31 cellular contexts compared by ENCODE assay signal in the genomic region with DNA sequence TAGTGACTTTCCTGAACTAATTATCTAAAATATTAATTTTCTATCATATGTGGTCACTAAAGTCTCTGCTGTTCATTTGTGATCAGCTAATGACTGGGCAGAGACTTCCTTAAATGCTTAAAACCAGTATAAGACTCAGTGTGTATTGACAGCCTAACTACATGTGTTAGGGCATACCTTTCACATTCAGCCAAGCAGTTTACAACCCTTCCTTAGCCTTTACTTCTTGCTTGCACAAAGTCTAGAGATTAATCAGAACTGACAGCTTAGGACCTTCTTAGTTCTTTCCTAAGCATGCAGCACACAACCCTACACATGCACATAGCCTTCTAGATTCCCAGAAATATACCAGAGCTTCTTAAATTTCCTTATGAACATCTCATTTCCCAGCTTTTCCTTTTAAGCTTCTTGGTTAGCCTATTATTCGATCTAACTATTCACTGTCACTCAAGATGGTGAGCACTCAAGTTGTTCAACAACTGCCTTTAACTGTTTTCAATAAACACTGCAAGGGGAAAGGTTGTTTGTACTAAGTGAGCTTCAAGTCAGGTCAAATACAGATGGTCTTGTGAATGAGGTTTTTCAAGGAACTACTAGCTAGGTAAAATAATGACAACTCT. TPM values are rescaled to one million over a fixed set of nuclear protein-coding genes. Genes with fewer than 3 reads are reported as not detected.
DNase-seq lines count a peak whose midpoint lies in the region; TF ChIP-seq lines count a peak whose summit lies in the region.
"Had no signal": no experiment of that assay in that cellular context is flagged by ENCODE, and none has a peak within 500 bp of the region (broad histone marks: within the 10 kb centered on the region; RNA-seq: fewer than 3 reads in every experiment).

No MANE protein-coding gene starts in this region.

- TF ChIP-seq CTCF in VCaP (conservative IDR thresholded peaks at IDR 0.05) (no peak), neural progenitor cell (IDR thresholded peaks at IDR 0.05) (no peak), Caco-2 (IDR thresholded peaks at IDR 0.05; ENCODE audit: insufficient read depth in 1 of 2, low read depth in 1 of 2, low read length in 1 of 2, severe bottlenecking in 1 of 2, unreplicated experiment in 1 of 2) (no peak)

- H3K4me1 Mint-ChIP-seq in neural progenitor cell (no peaks in the 10 kb centered on the region), Caco-2 (ENCODE audit: low read depth, unreplicated experiment) (no peaks in the 10 kb centered on the region)
- H3K4me1 Mint-ChIP-seq: H9 had no signal

- no peak overlapping the region for H3K4me2 ChIP-seq in neural progenitor cell
- H3K4me2 ChIP-seq: KMS-11 had no signal

- H3K36me3 ChIP-seq in neural progenitor cell (no peaks in the 10 kb centered on the region), Caco-2 (ENCODE audit: control insufficient read depth, insufficient read depth, low read length) (no peaks in the 10 kb centered on the region)
- H3K36me3 ChIP-seq: right lobe of liver had no signal

- H3K27ac ChIP-seq in VCaP, result peak overlapping the region; percentile 74
- peak overlapping the region; percentile 39 for H3K27ac ChIP-seq in neural progenitor cell
- H3K27ac ChIP-seq: HL-60, KMS-11, right lobe of liver had no signal

- H3K27me3 ChIP-seq in neural progenitor cell (no peaks in the 10 kb centered on the region), Caco-2 (replicated peaks; ENCODE audit: control insufficient read depth, insufficient read depth, low read length) (no peaks in the 10 kb centered on the region)
- H3K27me3 ChIP-seq: right lobe of liver had no signal

- no peak overlapping the region for H3K9ac ChIP-seq in neural progenitor cell
- H3K9ac ChIP-seq: KMS-11 had no signal

- CTCF ChIA-PET in HEK293T (lab: Yijun Ruan, JAX) (no interaction called here), Caco-2 (lab: Charles Lee) (no interaction called here)

- H2AFZ ChIP-seq in neural progenitor cell (replicated peaks), result no peak overlapping the region

- H3K4me3 Mint-ChIP-seq in neural progenitor cell (no peak overlapping the region), Caco-2 (ENCODE audit: unreplicated experiment) (no peak overlapping the region)
- H3K4me3 Mint-ChIP-seq: activated CD4-positive, alpha-beta memory T cell treated with anti-CD3 and anti-CD28 coated beads, Interleukin-2, amount 10 ng/mL, durations not matched to agents 7 days and 5 days; activated naive CD8-positive, alpha-beta T cell treated with anti-CD3 and anti-CD28 coated beads, Interleukin-2, amount 10 ng/mL, durations not matched to agents 7 days and 5 days; CD14-positive monocyte; effector memory CD8-positive, alpha-beta T cell; H9 had no signal

- H3K9me3 Mint-ChIP-seq in neural progenitor cell (no peaks in the 10 kb centered on the region), Caco-2 (ENCODE audit: unreplicated experiment) (no peaks in the 10 kb centered on the region)
- H3K9me3 Mint-ChIP-seq: activated CD4-positive, alpha-beta memory T cell treated with anti-CD3 and anti-CD28 coated beads, Interleukin-2, amount 10 ng/mL, durations not matched to agents 7 days and 5 days; activated naive CD8-positive, alpha-beta T cell treated with anti-CD3 and anti-CD28 coated beads, Interleukin-2, amount 10 ng/mL, durations not matched to agents 7 days and 5 days; activated T-helper 2 cell treated with anti-CD3 and anti-CD28 coated beads, Interferon-gamma antibody, Interleukin-2, Interleukin-4, amounts not matched to agents 10 μg/mL and 5 μg/mL and 100 μg/mL, durations not matched to agents 14 hours and 24 hours and 36 hours; effector memory CD8-positive, alpha-beta T cell; H9 had no signal

- H3K4me3 ChIP-seq in neural progenitor cell (no peak overlapping the region), Caco-2 (ENCODE audit: low read depth, low read length) (no peak overlapping the region)
- H3K4me3 ChIP-seq: right lobe of liver had no signal

- H3K27ac Mint-ChIP-seq in neural progenitor cell, result no peak overlapping the region
- no peak overlapping the region for H3K27ac Mint-ChIP-seq in Caco-2 (ENCODE audit: unreplicated experiment)
- H3K27ac Mint-ChIP-seq: activated CD4-positive, alpha-beta memory T cell treated with anti-CD3 and anti-CD28 coated beads, Interleukin-2, amount 10 ng/mL, durations not matched to agents 7 days and 5 days; activated naive CD8-positive, alpha-beta T cell treated with anti-CD3 and anti-CD28 coated beads, Interleukin-2, amount 10 ng/mL, durations not matched to agents 7 days and 5 days; activated T-helper 2 cell treated with anti-CD3 and anti-CD28 coated beads, Interferon-gamma antibody, Interleukin-2, Interleukin-4, amounts not matched to agents 10 μg/mL and 5 μg/mL and 100 μg/mL, durations not matched to agents 14 hours and 24 hours and 36 hours had no signal

- intact Hi-C loops in Caco-2 (cut with micrococcal nuclease; ENCODE audit: unreplicated experiment), result no loop called here

- H3K36me3 Mint-ChIP-seq in neural progenitor cell, result no peaks in the 10 kb centered on the region
- no peaks in the 10 kb centered on the region for H3K36me3 Mint-ChIP-seq in Caco-2 (ENCODE audit: insufficient read depth, unreplicated experiment)

- DNase-seq in EH (ENCODE audit: low read depth), result peak; percentile 25
- DNase-seq in HEK293T (ENCODE audit: extremely low spot score), result no peak
- no peak for DNase-seq in neural progenitor cell (ENCODE audit: low spot score)
- DNase-seq in DMS53 (lab: John Stamatoyannopoulos, UW), result no peak
- DNase-seq in NCI-H1105 treated with DMSO at 0.1 percent for 48 hours (lab: John Stamatoyannopoulos, UW), result no peak
- DNase-seq in Caco-2, result no peak
- DNase-seq: activated CD4-positive, alpha-beta memory T cell treated with anti-CD3 and anti-CD28 coated beads, Interleukin-2, amount 10 ng/mL, durations not matched to agents 7 days and 5 days; activated CD8-positive, alpha-beta memory T cell treated with anti-CD3 and anti-CD28 coated beads, Interleukin-2, amount 50 U/mL, for 48 hours; activated naive CD8-positive, alpha-beta T cell treated with anti-CD3 and anti-CD28 coated beads, Interleukin-2, amount 10 ng/mL, durations not matched to agents 7 days and 5 days; Calu3; caudate nucleus; DMS79 treated with DMSO at 0.1 percent for 48 hours; effector memory CD8-positive, alpha-beta T cell; erythroblast; H9; NCI-H1417 treated with DMSO at 0.1 percent for 48 hours; NCI-H2029 treated with DMSO at 0.1 percent for 48 hours; NCI-H524; NK-92 treated with Interleukin-12 subunit alpha and Interleukin-12 subunit beta, amount 100 ng/mL, for 24 hours; posterior cingulate gyrus; right lobe of liver; Right ventricle myocardium superior; stimulated activated CD4-positive, alpha-beta T cell treated with anti-CD3 and anti-CD28 coated beads, Interleukin-12 subunit alpha, Interleukin-12 subunit beta, amount 100 ng/mL, for 4 hours; stimulated activated CD4-positive, alpha-beta T cell treated with anti-CD3 and anti-CD28 coated beads, Interleukin-2, amount 100 ng/mL, for 48 hours; SW 1271; trophoblast cell had no signal

- BruUV-seq in Caco-2 (replicated peaks; lab: Mats Ljungman, UMichigan), result no TSS peak

- H3F3A ChIP-seq in neural progenitor cell (ENCODE audit: low read depth), result no peaks in the 10 kb centered on the region

- H3K79me2 ChIP-seq in neural progenitor cell (ENCODE audit: low read depth), result peaks cover 94% of the 10 kb centered on the region

- POLR2A ChIA-PET in HEK293T (lab: Yijun Ruan, JAX), result interaction anchor here (1.5 kb wide), 1 partner anchor 13 kb away, joined by 6 read pairs; a partner anchor contains a TSS
- POLR2A ChIA-PET in Caco-2 (lab: Charles Lee), result no interaction called here

- no peaks in the 10 kb centered on the region for H3K9me3 ChIP-seq in neural progenitor cell (ENCODE audit: low read depth)
- no peaks in the 10 kb centered on the region for H3K9me3 ChIP-seq in Caco-2
- H3K9me3 ChIP-seq: right lobe of liver had no signal

- H3K4me1 ChIP-seq in neural progenitor cell, result no peaks in the 10 kb centered on the region
- H3K4me1 ChIP-seq in Caco-2, result no peaks in the 10 kb centered on the region

- H4K20me1 ChIP-seq in neural progenitor cell (ENCODE audit: low read depth), result peaks cover 23% of the 10 kb centered on the region

- no peaks in the 10 kb centered on the region for H3K27me3 Mint-ChIP-seq in neural progenitor cell (ENCODE audit: insufficient read depth, low read depth)
- no peaks in the 10 kb centered on the region for H3K27me3 Mint-ChIP-seq in Caco-2 (ENCODE audit: insufficient read depth, unreplicated experiment)
- H3K27me3 Mint-ChIP-seq: activated CD4-positive, alpha-beta memory T cell treated with anti-CD3 and anti-CD28 coated beads, Interleukin-2, amount 10 ng/mL, durations not matched to agents 7 days and 5 days; activated naive CD8-positive, alpha-beta T cell treated with anti-CD3 and anti-CD28 coated beads, Interleukin-2, amount 10 ng/mL, durations not matched to agents 7 days and 5 days; effector memory CD8-positive, alpha-beta T cell had no signal

TF ChIP-seq in HEK293T, 16 proteins besides CTCF, POLR2A, EP300 and RAD21:
- TF ChIP-seq, protein P1, sequence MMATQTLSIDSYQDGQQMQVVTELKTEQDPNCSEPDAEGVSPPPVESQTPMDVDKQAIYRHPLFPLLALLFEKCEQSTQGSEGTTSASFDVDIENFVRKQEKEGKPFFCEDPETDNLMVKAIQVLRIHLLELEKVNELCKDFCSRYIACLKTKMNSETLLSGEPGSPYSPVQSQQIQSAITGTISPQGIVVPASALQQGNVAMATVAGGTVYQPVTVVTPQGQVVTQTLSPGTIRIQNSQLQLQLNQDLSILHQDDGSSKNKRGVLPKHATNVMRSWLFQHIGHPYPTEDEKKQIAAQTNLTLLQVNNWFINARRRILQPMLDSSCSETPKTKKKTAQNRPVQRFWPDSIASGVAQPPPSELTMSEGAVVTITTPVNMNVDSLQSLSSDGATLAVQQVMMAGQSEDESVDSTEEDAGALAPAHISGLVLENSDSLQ (IDR thresholded peaks at IDR 0.05), result peak; percentile 82
- TF ChIP-seq NFRKB (IDR thresholded peaks at IDR 0.05) (no peak), SUZ12 (IDR thresholded peaks at IDR 0.05) (no peak), ELF4 (IDR thresholded peaks at IDR 0.05) (no peak)

RNA-seq across cellular contexts. Expression of a gene that starts 13.4 kb away (rescaled TPM):
- total RNA-seq in neural progenitor cell (ENCODE audit: low replicate concordance) (32.9 and 33.5 TPM in 2 replicates), Caco-2 (2022) (9.9 and 11.2 TPM in 2 replicates)
